In genomic region chr13:26050568-26051230, GRCh38 we compare ENCODE assay signal across 7 cellular contexts. TPM values are rescaled to one million over a fixed set of nuclear protein-coding genes. Genes with fewer than 3 reads are reported as not detected.
DNase-seq lines count a peak whose midpoint lies in the region; ATAC-seq and TF ChIP-seq lines count a peak whose summit lies in the region.

No MANE protein-coding gene starts in this region.

- DNase-seq in HEK293T (ENCODE audit: extremely low spot score) (peak; percentile 23), Peyer's patch (no peak), foreskin keratinocyte (peak; percentile 19 to 45), NCI-H1694 (lab: John Stamatoyannopoulos, UW) (no peak)

- no peak overlapping the region for H3K9ac ChIP-seq in rectal smooth muscle tissue (ENCODE audit: low read length)

- peak overlapping the region in 3 of 4 donors; percentile 40 to 57 (median 49) for H3K4me3 ChIP-seq in Peyer's patch
- H3K4me3 ChIP-seq in rectal smooth muscle tissue (ENCODE audit: low read length) = peak overlapping the region; percentile 19

- H3K27ac ChIP-seq in Peyer's patch (no peak overlapping the region), foreskin keratinocyte (no peak overlapping the region), rectal smooth muscle tissue (ENCODE audit: low read depth, low read length) (no peak overlapping the region)

- POLR2A ChIA-PET in HEK293T (lab: Yijun Ruan, JAX) = interaction anchor here (1.1 kb wide), 1 partner anchor 28 kb away, joined by 3 read pairs; no protein-coding TSS in a partner anchor

- no peaks in the 10 kb centered on the region for H3K9me3 ChIP-seq in Peyer's patch

- H3K27me3 ChIP-seq in Peyer's patch (peaks cover 0 to 20% of the 10 kb centered on the region in 2 donors), foreskin keratinocyte (peaks cover 69% of the 10 kb centered on the region), rectal smooth muscle tissue (ENCODE audit: control insufficient read depth, insufficient read depth, low read length) (peaks cover 20% of the 10 kb centered on the region)

- H3K4me1 ChIP-seq in Peyer's patch = peaks cover 0 to 12% (median 4%) of the 10 kb centered on the region in 4 donors
- peaks cover 8% of the 10 kb centered on the region for H3K4me1 ChIP-seq in foreskin keratinocyte
- no peaks in the 10 kb centered on the region for H3K4me1 ChIP-seq in rectal smooth muscle tissue (ENCODE audit: control insufficient read depth, insufficient read depth, low read length)

- H3K36me3 ChIP-seq in Peyer's patch = no peaks in the 10 kb centered on the region
- no peaks in the 10 kb centered on the region for H3K36me3 ChIP-seq in rectal smooth muscle tissue (ENCODE audit: control insufficient read depth, insufficient read depth, low read length)

- CTCF ChIA-PET in HEK293T (lab: Yijun Ruan, JAX) = interaction anchor here (0.6 to 1.0 kb wide), 2 partner anchors 11 to 473 kb away, joined by 3 to 5 read pairs; no protein-coding TSS in a partner anchor

- TF ChIP-seq POLR2A in Peyer's patch (IDR thresholded peaks at IDR 0.05) = no peak

- ATAC-seq in foreskin keratinocyte = peak; percentile 10
- no peak for ATAC-seq in GM18858 (IDR thresholded peaks at IDR 0.05; ENCODE audit: unreplicated experiment)
- ATAC-seq in HG03460 (IDR thresholded peaks at IDR 0.05; ENCODE audit: unreplicated experiment) = no peak

- no peak for TF ChIP-seq CTCF in Peyer's patch (IDR thresholded peaks at IDR 0.05)
- no peak for TF ChIP-seq CTCF in foreskin keratinocyte (conservative IDR thresholded peaks at IDR 0.05)

TF ChIP-seq in HEK293T, 16 proteins besides CTCF, POLR2A, EP300 and RAD21:
- no peak for TF ChIP-seq BHLHE40 (IDR thresholded peaks at IDR 0.05; ENCODE audit: borderline replicate concordance)
- TF ChIP-seq ZNF384 (IDR thresholded peaks at IDR 0.05) = no peak
- TF ChIP-seq SP1 (IDR thresholded peaks at IDR 0.05) = no peak
- no peak for TF ChIP-seq HDGF (IDR thresholded peaks at IDR 0.05; ENCODE audit: borderline replicate concordance)
- TF ChIP-seq PKNOX1 (IDR thresholded peaks at IDR 0.05) = no peak
- TF ChIP-seq FOXM1 (IDR thresholded peaks at IDR 0.05; ENCODE audit: borderline replicate concordance) = no peak
- no peak for TF ChIP-seq FOXK2 (IDR thresholded peaks at IDR 0.05)
- TF ChIP-seq FOXA1 (IDR thresholded peaks at IDR 0.05) = no peak
- TF ChIP-seq TARDBP (IDR thresholded peaks at IDR 0.05) = no peak
- TF ChIP-seq CTBP1 (IDR thresholded peaks at IDR 0.05; ENCODE audit: borderline replicate concordance) = no peak
- TF ChIP-seq L3MBTL2 (conservative IDR thresholded peaks at IDR 0.05) = no peak
TF ChIP-seq in HEK293T: peak in this region for 0.

RNA-seq across cellular contexts. Expression of gene SHISA2, which starts 1.1 kb away (rescaled TPM):
- total RNA-seq in Peyer's patch = under 1 TPM in 1 of 4 donors, not detected in 3; 0.47 TPM
- 1.9 and 2.5 TPM in 2 replicates for total RNA-seq in foreskin keratinocyte
- polyA plus RNA-seq in foreskin keratinocyte = 0.77 and 1.1 TPM in 2 replicates

Comparison
In these comparisons a context has a peak if more than half of its experiments do, and no peak if none do; other contexts are left out.
1. DNase-seq: peak in HEK293T (single experiment) and foreskin keratinocyte (2 of 2); none in Peyer's patch (0 of 3) and NCI-H1694 (single experiment).